23 cellular contexts compared by ENCODE assay signal in genomic region chr1:213728593-213729536, GRCh38.
A peak's percentile ranks its signal among the peaks of the same experiment; 100 is the strongest.
DNase-seq lines count a peak whose midpoint lies in the region; ATAC-seq, FAIRE-seq and TF ChIP-seq lines count a peak whose summit lies in the region.
"Had no signal": no experiment of that assay in that cellular context is flagged by ENCODE, and none has a peak within 500 bp of the region (broad histone marks: within the 10 kb centered on the region; RNA-seq: fewer than 3 reads in every experiment).

No MANE protein-coding gene starts in this region.

- H3K36me3 ChIP-seq in HepG2 (replicated peaks in 1 of 2; ENCODE audit: control insufficient read depth in 1 of 2, insufficient read depth in 2 of 2, low read length in 2 of 2) (no peaks in the 10 kb centered on the region), neural progenitor cell (no peaks in the 10 kb centered on the region)
- H3K36me3 ChIP-seq: BLaER1, HAP-1 had no signal

- H3K4me1 Mint-ChIP-seq in neural progenitor cell: peaks cover 28% of the 10 kb centered on the region
- H3K4me1 Mint-ChIP-seq: B cell; CD4-positive, CD25-positive, alpha-beta regulatory T cell; CD8-positive, alpha-beta memory T cell had no signal

- H3K4me1 ChIP-seq in HepG2 (ENCODE audit: insufficient read depth, low read length): peaks cover 63% of the 10 kb centered on the region
- no peaks in the 10 kb centered on the region for H3K4me1 ChIP-seq in neural progenitor cell
- H3K4me1 ChIP-seq: BLaER1, HAP-1 had no signal

- H3K27me3 ChIP-seq in HepG2 (ENCODE audit: control insufficient read depth in 1 of 2, insufficient read depth in 2 of 2, low read length in 2 of 2): no peaks in the 10 kb centered on the region
- no peaks in the 10 kb centered on the region for H3K27me3 ChIP-seq in neural progenitor cell
- H3K27me3 ChIP-seq: BLaER1 had no signal

- no TSS peak for BruUV-seq in HepG2 (replicated peaks; lab: Mats Ljungman, UMichigan)

- in situ Hi-C loops in HepG2 (cut with HindIII; ENCODE audit: extremely low pct_ligation_motif_present, low pct_unique_long_range_greater_than_20kb): no loop called here

- TF ChIP-seq RAD21 in HepG2 (CRISPR knock-in tag; IDR thresholded peaks at IDR 0.05): no peak

- H3K36me3 Mint-ChIP-seq in neural progenitor cell: no peaks in the 10 kb centered on the region
- H3K36me3 Mint-ChIP-seq: CD4-positive, CD25-positive, alpha-beta regulatory T cell; CD8-positive, alpha-beta memory T cell had no signal

- peaks cover 3% of the 10 kb centered on the region for H3K27me3 Mint-ChIP-seq in neural progenitor cell (ENCODE audit: insufficient read depth, low read depth)
- H3K27me3 Mint-ChIP-seq: B cell; CD4-positive, CD25-positive, alpha-beta regulatory T cell had no signal

- peaks cover 8% of the 10 kb centered on the region for H3K9me3 Mint-ChIP-seq in neural progenitor cell

- no peak overlapping the region for H3K4me3 Mint-ChIP-seq in neural progenitor cell
- H3K4me3 Mint-ChIP-seq: B cell; CD4-positive, CD25-positive, alpha-beta regulatory T cell; CD8-positive, alpha-beta memory T cell; HFFc6 had no signal

- H2AFZ ChIP-seq in HepG2 (ENCODE audit: low read length): peak overlapping the region; percentile 89
- no peak overlapping the region for H2AFZ ChIP-seq in neural progenitor cell (replicated peaks)

- peak overlapping the region; percentile 67 for H3K4me2 ChIP-seq in HepG2 (ENCODE audit: low read depth, low read length)
- H3K4me2 ChIP-seq in neural progenitor cell: no peak overlapping the region
- H3K4me2 ChIP-seq: BLaER1 had no signal

- no peak for TF ChIP-seq CTCF in HepG2 (CRISPR knock-in tag; IDR thresholded peaks at IDR 0.05)
- TF ChIP-seq CTCF in neural progenitor cell (IDR thresholded peaks at IDR 0.05): no peak

- CTCF ChIA-PET in HepG2 (lab: Yijun Ruan, JAX; ENCODE audit: low intra/inter-chr PET ratio, low total read pairs): no interaction called here

- POLR2A ChIA-PET in HepG2 (lab: Yijun Ruan, JAX): interaction anchor here (0.7 kb wide), 1 partner anchor 321 kb away, joined by 3 read pairs; no protein-coding TSS in a partner anchor

- FAIRE-seq in HepG2 (lab: Jason Lieb, UNC): peak; percentile 77
- FAIRE-seq: A204.1, D721Med, GM12891, GM18507, H54 had no signal

- WGBS in HepG2 (ENCODE audit: low lambda C conversion rate): 52% methylated on average over 15 of the region's 15 CpGs

- DNase-seq in caudate nucleus (lab: John Stamatoyannopoulos, UW) (peak in 39 of 61 donors; percentile 1 to 93 (median 34)), HepG2 (ENCODE audit: low spot score) (peak; percentile 70), neural progenitor cell (ENCODE audit: low spot score) (no peak), DMS153 treated with DMSO at 0.1 percent for 48 hours (lab: John Stamatoyannopoulos, UW; ENCODE audit: unreplicated experiment) (no peak), NCI-H510A treated with DMSO at 0.1 percent for 48 hours (lab: John Stamatoyannopoulos, UW) (no peak), NCI-H510A (lab: John Stamatoyannopoulos, UW) (no peak)
- DNase-seq: CD4-positive, CD25-positive, alpha-beta regulatory T cell; CD8-positive, alpha-beta memory T cell; DMS 273 treated with DMSO at 0.1 percent for 48 hours; DMS53; DMS79 treated with DMSO at 0.1 percent for 48 hours; GF-D8; GOT3; HFFc6 had no signal

- H3K27ac Mint-ChIP-seq in neural progenitor cell: peak overlapping the region; percentile 61
- H3K27ac Mint-ChIP-seq: B cell; CD4-positive, CD25-positive, alpha-beta regulatory T cell; HFFc6 had no signal

- no peaks in the 10 kb centered on the region for H4K20me1 ChIP-seq in HepG2 (ENCODE audit: insufficient read depth, low read length)
- no peaks in the 10 kb centered on the region for H4K20me1 ChIP-seq in neural progenitor cell (ENCODE audit: low read depth)
- H4K20me1 ChIP-seq: BLaER1 had no signal

- no peaks in the 10 kb centered on the region for H3K79me2 ChIP-seq in HepG2 (ENCODE audit: insufficient read depth, low read length)
- no peaks in the 10 kb centered on the region for H3K79me2 ChIP-seq in neural progenitor cell (ENCODE audit: low read depth)

- no peak overlapping the region for H3K4me3 ChIP-seq in HepG2 (replicated peaks in 1 of 3; ENCODE audit: insufficient read depth in 1 of 3, low read depth in 2 of 3, low read length in 3 of 3)
- H3K4me3 ChIP-seq in neural progenitor cell: no peak overlapping the region
- H3K4me3 ChIP-seq: BLaER1, HAP-1 had no signal

- intact Hi-C loops in HepG2 (cut with micrococcal nuclease; ENCODE audit: unreplicated experiment): no loop called here

- H3K27ac ChIP-seq in caudate nucleus (ENCODE audit: low read depth, low read length) (no peak overlapping the region), HepG2 (ENCODE audit: extremely low read length, insufficient read depth, low read length) (peak overlapping the region; percentile 77), neural progenitor cell (no peak overlapping the region)
- H3K27ac ChIP-seq: BLaER1, C4-2B had no signal

- H3K9ac ChIP-seq in HepG2 (ENCODE audit: insufficient read depth, low read depth, low read length) (peak overlapping the region; percentile 49; the same call in 1 of the 2 replicates), neural progenitor cell (no peak overlapping the region)
- H3K9ac ChIP-seq: BLaER1 had no signal

- TF ChIP-seq EP300 in HepG2 (IDR thresholded peaks at IDR 0.05; ENCODE audit: low read depth in 2 of 2, low read length in 2 of 2): peak in 1 of 2 experiments; percentile 73; a peak in 2 of 4 replicates
- no peak for TF ChIP-seq EP300 in HepG2 (CRISPR knock-in tag; IDR thresholded peaks at IDR 0.05; ENCODE audit: borderline replicate concordance)

- H3K9me3 ChIP-seq in HepG2 (ENCODE audit: low read length) (peaks cover 4% of the 10 kb centered on the region; the same call in 1 of the 2 replicates), neural progenitor cell (ENCODE audit: low read depth) (no peaks in the 10 kb centered on the region)
- H3K9me3 ChIP-seq: HAP-1 had no signal

- no peak for TF ChIP-seq POLR2A in HepG2 (IDR thresholded peaks at IDR 0.05; ENCODE audit: insufficient read depth in 1 of 2, low read depth in 2 of 2, low read length in 2 of 2)

- peak; percentile 85 for ATAC-seq in HepG2

- no peaks in the 10 kb centered on the region for H3F3A ChIP-seq in neural progenitor cell (ENCODE audit: low read depth)

TF ChIP-seq in HepG2, 621 proteins besides CTCF, POLR2A, EP300 and RAD21 (continues in another document):
- peak; percentile 37; the same call in 1 of the 2 replicates for TF ChIP-seq RXRB (CRISPR knock-in tag; IDR thresholded peaks at IDR 0.05; ENCODE audit: borderline replicate concordance)
- peak; percentile 31; the same call in 1 of the 2 replicates for TF ChIP-seq UBTF (CRISPR knock-in tag; IDR thresholded peaks at IDR 0.05)
- TF ChIP-seq ZBTB26 (CRISPR knock-in tag; IDR thresholded peaks at IDR 0.05; ENCODE audit: borderline replicate concordance): no peak
- TF ChIP-seq FUBP1 (CRISPR knock-in tag; IDR thresholded peaks at IDR 0.05; ENCODE audit: borderline replicate concordance): no peak
- 0 out of 2 replicates have a peak, but pooled peaks have one; percentile 25 for TF ChIP-seq KDM3A (CRISPR knock-in tag; IDR thresholded peaks at IDR 0.05; ENCODE audit: low read depth)
- TF ChIP-seq FIP1L1 (IDR thresholded peaks at IDR 0.05; ENCODE audit: borderline replicate concordance, insufficient read depth, low read depth, low read length): no peak
- TF ChIP-seq IRF2 (CRISPR knock-in tag; IDR thresholded peaks at IDR 0.05): no peak
- TF ChIP-seq SRSF1 (optimal IDR thresholded peaks at IDR 0.05; ENCODE audit: low read depth, low read length): no peak
- TF ChIP-seq ZNF891 (CRISPR knock-in tag; IDR thresholded peaks at IDR 0.05): no peak
- peak; percentile 54 for TF ChIP-seq FOXA3 (CRISPR knock-in tag; IDR thresholded peaks at IDR 0.05)
- TF ChIP-seq JUND (CRISPR knock-in tag; IDR thresholded peaks at IDR 0.05): no peak
- peak; percentile 47; the same call in 1 of the 2 replicates for TF ChIP-seq NFIC (IDR thresholded peaks at IDR 0.05; ENCODE audit: low read length)

Comparison
In these comparisons a context has a peak if more than half of its experiments do, and no peak if none do; other contexts are left out.
1. DNase-seq: peak in caudate nucleus (39 of 61) and HepG2 (single experiment); none in neural progenitor cell (single experiment), DMS153 treated with DMSO at 0.1 percent for 48 hours (single experiment), NCI-H510A treated with DMSO at 0.1 percent for 48 hours (single experiment) and NCI-H510A (single experiment).